ENCODE assay signal across 25 cellular contexts in genomic region chrX:78366576-78366975, GRCh38. TPM values are rescaled to one million over a fixed set of nuclear protein-coding genes. Genes with fewer than 3 reads are reported as not detected.
DNase-seq lines count a peak whose midpoint lies in the region; ATAC-seq, FAIRE-seq and TF ChIP-seq lines count a peak whose summit lies in the region.
"Had no signal": no experiment of that assay in that cellular context is flagged by ENCODE, and none has a peak within 500 bp of the region (broad histone marks: within the 10 kb centered on the region; RNA-seq: fewer than 3 reads in every experiment).

No MANE protein-coding gene starts in this region.

- no peak overlapping the region for H3K4me3 Mint-ChIP-seq in astrocyte (ENCODE audit: unreplicated experiment)
- no peak overlapping the region for H3K4me3 Mint-ChIP-seq in activated naive CD4-positive, alpha-beta T cell treated with anti-CD3 and anti-CD28 coated beads for 36 hours
- H3K4me3 Mint-ChIP-seq: CD14-positive monocyte; CD4-positive, alpha-beta memory T cell; CD4-positive, CD25-positive, alpha-beta regulatory T cell; CD8-positive, alpha-beta memory T cell had no signal

- no peak overlapping the region for H3K9ac ChIP-seq in astrocyte (ENCODE audit: low read length)
- H3K9ac ChIP-seq: BLaER1 had no signal

- H3K27me3 Mint-ChIP-seq in astrocyte (ENCODE audit: low read depth, unreplicated experiment), result no peaks in the 10 kb centered on the region
- no peaks in the 10 kb centered on the region for H3K27me3 Mint-ChIP-seq in activated naive CD4-positive, alpha-beta T cell treated with anti-CD3 and anti-CD28 coated beads for 36 hours (ENCODE audit: low read depth)
- H3K27me3 Mint-ChIP-seq: CD4-positive, alpha-beta memory T cell; CD4-positive, CD25-positive, alpha-beta regulatory T cell had no signal

- H2AFZ ChIP-seq in astrocyte (ENCODE audit: low read depth, low read length), result no peak overlapping the region

- H3K36me3 ChIP-seq in astrocyte (ENCODE audit: insufficient read depth, low read length) (no peaks in the 10 kb centered on the region), pancreas (no peaks in the 10 kb centered on the region)
- H3K36me3 ChIP-seq: BE2C, BLaER1 had no signal

- peak; percentile 26 for FAIRE-seq in astrocyte (lab: Jason Lieb, UNC)
- FAIRE-seq in pancreas (lab: Jason Lieb, UNC), result peak; percentile 77
- FAIRE-seq: G401.6, GM12891, GM19239 had no signal

- TF ChIP-seq CTCF in astrocyte (IDR thresholded peaks at IDR 0.05; ENCODE audit: insufficient read depth, low read depth, low read length) (no peak), pancreas (IDR thresholded peaks at IDR 0.05) (no peak)

- H3K4me1 ChIP-seq in astrocyte (ENCODE audit: insufficient read depth, low read length) (no peaks in the 10 kb centered on the region), pancreas (no peaks in the 10 kb centered on the region)
- H3K4me1 ChIP-seq: BE2C, BLaER1 had no signal

- H3K9me3 ChIP-seq in astrocyte (ENCODE audit: insufficient read depth, low read depth, low read length) (no peaks in the 10 kb centered on the region), pancreas (no peaks in the 10 kb centered on the region)
- H3K9me3 ChIP-seq: BE2C had no signal

- no peaks in the 10 kb centered on the region for H3K79me2 ChIP-seq in astrocyte (ENCODE audit: insufficient read depth, low read length)

- H3K36me3 Mint-ChIP-seq in astrocyte (ENCODE audit: low read depth, unreplicated experiment), result no peaks in the 10 kb centered on the region
- H3K36me3 Mint-ChIP-seq in activated naive CD4-positive, alpha-beta T cell treated with anti-CD3 and anti-CD28 coated beads for 36 hours (ENCODE audit: low read depth), result no peaks in the 10 kb centered on the region
- H3K36me3 Mint-ChIP-seq: CD14-positive monocyte; CD4-positive, alpha-beta memory T cell; CD4-positive, CD25-positive, alpha-beta regulatory T cell had no signal

- DNase-seq in DMS53 (lab: John Stamatoyannopoulos, UW) (peak; percentile 2), DMS53 treated with DMSO at 0.1 percent for 48 hours (lab: John Stamatoyannopoulos, UW; ENCODE audit: unreplicated experiment) (no peak), astrocyte (ENCODE audit: low read depth) (no peak), pancreas (no peak), DMS153 treated with DMSO at 0.1 percent for 48 hours (lab: John Stamatoyannopoulos, UW; ENCODE audit: unreplicated experiment) (no peak)
- no peak for DNase-seq in activated naive CD4-positive, alpha-beta T cell treated with anti-CD3 and anti-CD28 coated beads for 36 hours
- DNase-seq: ACHN; BE2C; C1 segment of cervical spinal cord; CD4-positive, alpha-beta memory T cell; CD4-positive, CD25-positive, alpha-beta regulatory T cell; CD8-positive, alpha-beta memory T cell; COR-L47; DMS 273 treated with DMSO at 0.1 percent for 48 hours; DMS153; DMS79 treated with DMSO at 0.1 percent for 48 hours; GF-D8 had no signal

- H3K4me2 ChIP-seq in astrocyte (ENCODE audit: low read length), result no peak overlapping the region
- H3K4me2 ChIP-seq: BLaER1 had no signal

- 47 to 57% methylated on average over 1 of the region's 1 CpG for WGBS in pancreas, 2 donors

- ATAC-seq in pancreas, result no peak

- H3K9me3 Mint-ChIP-seq in astrocyte (ENCODE audit: unreplicated experiment), result no peaks in the 10 kb centered on the region
- peaks cover 2% of the 10 kb centered on the region for H3K9me3 Mint-ChIP-seq in activated naive CD4-positive, alpha-beta T cell treated with anti-CD3 and anti-CD28 coated beads for 36 hours

- H3K4me1 Mint-ChIP-seq in astrocyte (ENCODE audit: low read depth, unreplicated experiment), result no peaks in the 10 kb centered on the region
- peaks cover 3% of the 10 kb centered on the region for H3K4me1 Mint-ChIP-seq in activated naive CD4-positive, alpha-beta T cell treated with anti-CD3 and anti-CD28 coated beads for 36 hours (ENCODE audit: low read depth)
- H3K4me1 Mint-ChIP-seq: CD14-positive monocyte; CD4-positive, alpha-beta memory T cell; CD4-positive, CD25-positive, alpha-beta regulatory T cell; CD8-positive, alpha-beta memory T cell had no signal

- H3K4me3 ChIP-seq in astrocyte (ENCODE audit: insufficient read depth, low read depth, low read length), result no peak overlapping the region
- H3K4me3 ChIP-seq in pancreas, result no peak overlapping the region
- H3K4me3 ChIP-seq: BLaER1 had no signal

- no peaks in the 10 kb centered on the region for H3K27me3 ChIP-seq in astrocyte (ENCODE audit: insufficient read depth, low read length)
- peaks cover 0 to 2% (median 0%) of the 10 kb centered on the region in 4 donors for H3K27me3 ChIP-seq in pancreas
- H3K27me3 ChIP-seq: BE2C had no signal

- CTCF ChIA-PET in activated naive CD4-positive, alpha-beta T cell treated with anti-CD3 and anti-CD28 coated beads for 36 hours (lab: Charles Lee), result no interaction called here

- no peak overlapping the region for H3K27ac Mint-ChIP-seq in astrocyte (ENCODE audit: unreplicated experiment)
- H3K27ac Mint-ChIP-seq in activated naive CD4-positive, alpha-beta T cell treated with anti-CD3 and anti-CD28 coated beads for 36 hours, result no peak overlapping the region
- H3K27ac Mint-ChIP-seq: CD14-positive monocyte; CD4-positive, alpha-beta memory T cell; CD4-positive, CD25-positive, alpha-beta regulatory T cell; CD8-positive, alpha-beta memory T cell had no signal

- no peaks in the 10 kb centered on the region for H4K20me1 ChIP-seq in astrocyte (ENCODE audit: insufficient read depth, low read length)
- H4K20me1 ChIP-seq: BLaER1 had no signal

- H3K27ac ChIP-seq in astrocyte (ENCODE audit: low read depth, low read length), result no peak overlapping the region
- no peak overlapping the region for H3K27ac ChIP-seq in pancreas
- H3K27ac ChIP-seq: 22Rv1, BLaER1 had no signal

- intact Hi-C loops in pancreas (cut with DNase I), result no loop called here
- intact Hi-C loops in activated naive CD4-positive, alpha-beta T cell treated with anti-CD3 and anti-CD28 coated beads for 36 hours (cut with micrococcal nuclease), result no loop called here

RNA-seq across cellular contexts. Expression of gene CYSLTR1, which starts 39.2 kb away (rescaled TPM):
- total RNA-seq in astrocyte, result not detected in 2 replicates
- 1 to 10 TPM in 1 of 6 donors, under 1 TPM in 5; 0.19 to 1.5 (median 0.44) TPM for total RNA-seq in pancreas
- polyA plus RNA-seq in pancreas, result under 1 TPM; 0.34 to 0.42 TPM
- 1 to 10 TPM; 2.1 to 2.2 TPM for total RNA-seq in activated naive CD4-positive, alpha-beta T cell treated with anti-CD3 and anti-CD28 coated beads for 36 hours
- total RNA-seq: A172 had no signal
- polyA plus RNA-seq: AG04450 had no signal
